In the genomic region with DNA sequence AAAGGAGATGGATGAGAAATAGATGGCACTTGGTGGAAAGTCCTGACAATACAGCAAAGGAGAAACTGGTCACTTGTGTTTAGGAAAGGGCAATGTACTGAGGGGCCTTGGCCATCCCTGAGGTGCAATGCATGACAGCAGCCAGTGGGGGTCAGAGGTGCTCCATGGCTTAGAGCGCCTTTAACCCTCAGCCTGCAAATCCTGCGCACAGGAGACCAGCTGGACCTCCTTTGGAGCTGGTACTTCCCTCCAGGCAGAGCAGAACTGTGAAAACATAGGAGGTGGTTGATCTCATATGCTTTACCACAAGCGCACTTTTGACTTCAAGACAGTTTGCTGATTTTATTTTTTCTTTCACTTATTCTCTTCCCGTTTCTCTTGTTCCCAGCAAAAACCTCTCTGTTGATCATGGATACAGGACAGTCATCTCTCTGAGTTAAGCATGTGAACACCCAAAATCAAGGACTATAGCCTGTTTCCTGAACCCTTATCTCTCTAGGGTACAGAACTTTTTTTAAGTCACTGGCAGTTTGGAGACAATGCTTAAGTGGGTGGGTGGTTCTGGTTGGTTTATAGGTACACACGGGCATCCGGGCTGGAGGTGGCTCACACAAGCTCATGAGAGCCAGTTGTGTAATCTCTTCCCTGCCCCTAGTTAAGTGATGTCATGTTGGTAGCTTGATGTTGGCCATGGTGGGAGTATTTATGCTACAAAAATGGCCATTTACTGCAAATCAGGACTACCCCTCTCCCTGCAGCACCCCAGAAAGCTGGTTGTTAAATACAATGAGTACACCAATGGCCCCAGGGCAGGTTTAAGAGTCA, we compare ENCODE assay signal across 9 cellular contexts. TPM values are rescaled to one million over a fixed set of nuclear protein-coding genes. Genes with fewer than 3 reads are reported as not detected.
DNase-seq lines count a peak whose midpoint lies in the region; ATAC-seq and TF ChIP-seq lines count a peak whose summit lies in the region.
"Had no signal": no experiment of that assay in that cellular context is flagged by ENCODE, and none has a peak within 500 bp of the region (broad histone marks: within the 10 kb centered on the region; RNA-seq: fewer than 3 reads in every experiment).

No MANE protein-coding gene starts in this region.

- no peaks in the 10 kb centered on the region for H3K9me3 ChIP-seq in heart right ventricle

- peak overlapping the region; percentile 45 for H3K27ac Mint-ChIP-seq in activated naive CD8-positive, alpha-beta T cell treated with anti-CD3 and anti-CD28 coated beads, Interleukin-2, amount 50 U/mL, for 24 hours

- no peaks in the 10 kb centered on the region for H3K36me3 ChIP-seq in heart right ventricle

- H3K9me3 Mint-ChIP-seq in activated naive CD8-positive, alpha-beta T cell treated with anti-CD3 and anti-CD28 coated beads, Interleukin-2, amount 50 U/mL, for 24 hours = no peaks in the 10 kb centered on the region

- H3K4me3 Mint-ChIP-seq in activated naive CD8-positive, alpha-beta T cell treated with anti-CD3 and anti-CD28 coated beads, Interleukin-2, amount 50 U/mL, for 24 hours = peak overlapping the region; percentile 12

- 43 to 46% methylated on average over 6 of the region's 6 CpGs for WGBS in heart right ventricle, 2 donors

- H3K4me1 Mint-ChIP-seq in activated naive CD8-positive, alpha-beta T cell treated with anti-CD3 and anti-CD28 coated beads, Interleukin-2, amount 50 U/mL, for 24 hours = peaks cover 19% of the 10 kb centered on the region

- no peaks in the 10 kb centered on the region for H3K27me3 Mint-ChIP-seq in activated naive CD8-positive, alpha-beta T cell treated with anti-CD3 and anti-CD28 coated beads, Interleukin-2, amount 50 U/mL, for 24 hours

- peaks cover 0 to 20% (median 8%) of the 10 kb centered on the region in 9 donors for H3K4me1 ChIP-seq in heart right ventricle

- H3K36me3 Mint-ChIP-seq in activated naive CD8-positive, alpha-beta T cell treated with anti-CD3 and anti-CD28 coated beads, Interleukin-2, amount 50 U/mL, for 24 hours (ENCODE audit: low read depth) = no peaks in the 10 kb centered on the region

- peak; percentile 87 for ATAC-seq in HG02571 (IDR thresholded peaks at IDR 0.05; ENCODE audit: unreplicated experiment)
- ATAC-seq in activated naive CD8-positive, alpha-beta T cell treated with anti-CD3 and anti-CD28 coated beads, Interleukin-2, amount 50 U/mL, for 24 hours = peak; percentile 98
- peak; percentile 98 to 100 (median 99) for ATAC-seq in heart right ventricle

- H3K27me3 ChIP-seq in heart right ventricle = no peaks in the 10 kb centered on the region

- no peak overlapping the region for H3K4me3 ChIP-seq in heart right ventricle

- TF ChIP-seq CTCF in GM12872 (IDR thresholded peaks at IDR 0.05; ENCODE audit: insufficient read depth, low read depth, low read length) (peak; percentile 100), heart right ventricle (IDR thresholded peaks at IDR 0.05) (peak; percentile 92 to 100 (median 99))

- peak overlapping the region in 2 of 10 donors; percentile 5 to 58 for H3K27ac ChIP-seq in heart right ventricle

- DNase-seq in NCI-H1048 (lab: John Stamatoyannopoulos, UW) = peak; percentile 33
- peak; percentile 56 for DNase-seq in T follicular helper cell (ENCODE audit: low read depth)
- peak; percentile 77 for DNase-seq in activated naive CD8-positive, alpha-beta T cell treated with anti-CD3 and anti-CD28 coated beads, Interleukin-2, amount 50 U/mL, for 24 hours
- peak; percentile 80 to 85 for DNase-seq in heart right ventricle
- DNase-seq in retina = peak; percentile 91
- no peak for DNase-seq in GF-D8 (lab: John Stamatoyannopoulos, UW)

- intact Hi-C loops in heart right ventricle (cut with DNase I) = loop anchor here (1.0 to 10.0 kb wide), 13 partner anchors 204 to 947 kb away; no protein-coding TSS in a partner anchor

RNA-seq across cellular contexts. Expression of a gene that starts 37.6 kb away (rescaled TPM):
- total RNA-seq in heart right ventricle = under 1 TPM in 1 of 10 donors, not detected in 9; 0.72 TPM
- under 1 TPM in 1 of 2 donors, not detected in 1; 0.01 TPM for polyA plus RNA-seq in heart right ventricle
- total RNA-seq: urinary bladder had no signal
